1 cellular context compared by ENCODE assay signal in the genomic region with DNA sequence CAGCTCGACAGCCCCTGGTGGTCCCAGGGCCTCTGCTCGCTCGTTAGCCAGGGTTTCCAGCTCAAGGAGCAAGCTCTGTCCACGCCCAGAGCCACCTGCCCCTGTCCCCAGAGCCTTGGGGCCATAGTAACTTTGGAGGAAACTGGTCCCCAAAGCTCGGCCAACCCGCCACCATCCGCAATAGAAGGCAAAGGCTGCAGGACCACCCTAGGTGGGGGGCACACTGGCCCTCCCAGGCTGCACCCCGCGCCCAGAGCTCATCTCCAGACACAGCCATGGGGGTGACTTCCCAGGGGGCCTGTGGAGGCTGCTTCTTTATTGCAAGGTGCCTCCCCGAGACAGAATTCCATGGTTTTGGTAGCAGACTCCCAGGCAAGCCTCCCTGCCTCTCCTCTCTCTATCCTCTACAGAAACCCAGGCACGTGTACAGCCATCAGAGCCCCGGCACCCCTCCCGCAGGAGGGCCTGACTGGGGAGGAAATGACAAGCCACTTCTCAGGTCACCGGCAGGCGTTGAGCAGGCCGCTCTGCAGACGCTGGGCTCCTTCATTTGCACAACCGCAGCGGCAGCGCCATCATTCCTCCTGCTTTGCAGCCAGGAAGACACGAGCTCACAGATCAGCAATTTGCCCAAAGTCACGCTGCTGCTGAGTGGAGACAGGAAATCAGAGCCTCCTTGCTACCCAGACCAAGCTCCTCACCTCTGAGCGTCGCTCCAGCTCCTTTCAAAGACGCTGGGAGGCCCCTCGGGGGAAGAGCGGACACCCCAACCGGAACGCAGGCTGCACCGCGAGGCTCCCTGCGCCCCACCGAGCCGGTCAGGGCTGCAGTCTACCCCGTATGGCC.
TF ChIP-seq lines count a peak whose summit lies in the region.

No MANE protein-coding gene starts in this region.

TF ChIP-seq in IMR-90, 13 proteins besides CTCF, POLR2A, EP300 and RAD21 (continued from another document):
- TF ChIP-seq, protein P1, sequence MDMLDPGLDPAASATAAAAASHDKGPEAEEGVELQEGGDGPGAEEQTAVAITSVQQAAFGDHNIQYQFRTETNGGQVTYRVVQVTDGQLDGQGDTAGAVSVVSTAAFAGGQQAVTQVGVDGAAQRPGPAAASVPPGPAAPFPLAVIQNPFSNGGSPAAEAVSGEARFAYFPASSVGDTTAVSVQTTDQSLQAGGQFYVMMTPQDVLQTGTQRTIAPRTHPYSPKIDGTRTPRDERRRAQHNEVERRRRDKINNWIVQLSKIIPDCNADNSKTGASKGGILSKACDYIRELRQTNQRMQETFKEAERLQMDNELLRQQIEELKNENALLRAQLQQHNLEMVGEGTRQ (IDR thresholded peaks at IDR 0.05; ENCODE audit: low read depth, low read length): no peak
- no peak for TF ChIP-seq RFX5 (IDR thresholded peaks at IDR 0.05; ENCODE audit: low read depth, low read length)
- TF ChIP-seq MXI1 (IDR thresholded peaks at IDR 0.05; ENCODE audit: borderline replicate concordance, low read depth, low read length): no peak
- no peak for TF ChIP-seq BHLHE40 (IDR thresholded peaks at IDR 0.05; ENCODE audit: low read depth, low read length)
- no peak for TF ChIP-seq MAZ (IDR thresholded peaks at IDR 0.05; ENCODE audit: borderline replicate concordance, low read depth, low read length)
- no peak for TF ChIP-seq RCOR1 (IDR thresholded peaks at IDR 0.05; ENCODE audit: insufficient replicate concordance, low read length)
